ENCODE assay signal across 27 cellular contexts in genomic region chr1:26608895-26609294, GRCh38.
DNase-seq lines count a peak whose midpoint lies in the region; ATAC-seq, FAIRE-seq and TF ChIP-seq lines count a peak whose summit lies in the region.
"Had no signal": no experiment of that assay in that cellular context is flagged by ENCODE, and none has a peak within 500 bp of the region (broad histone marks: within the 10 kb centered on the region; RNA-seq: fewer than 3 reads in every experiment).

No MANE protein-coding gene starts in this region.

- H3K27me3 ChIP-seq in GM12878 (replicated peaks in 1 of 2; ENCODE audit: control insufficient read depth in 2 of 2, insufficient read depth in 2 of 2, low read length in 1 of 2), result no peaks in the 10 kb centered on the region
- peaks cover 13% of the 10 kb centered on the region for H3K27me3 ChIP-seq in foreskin keratinocyte
- H3K27me3 ChIP-seq in CD4-positive, alpha-beta T cell (ENCODE audit: control insufficient read depth, insufficient read depth, low read length), result no peaks in the 10 kb centered on the region
- H3K27me3 ChIP-seq: esophagus muscularis mucosa, Peyer's patch, uterus had no signal

- FAIRE-seq in GM12878 (lab: Jason Lieb, UNC), result no peak
- FAIRE-seq: bronchial epithelial cell, D721Med had no signal

- TF ChIP-seq EP300 in GM12878 (IDR thresholded peaks at IDR 0.05; ENCODE audit: borderline replicate concordance in 1 of 2, control insufficient read depth in 1 of 2, low read depth in 2 of 2, low read length in 2 of 2), result no peak

- ATAC-seq in GM12878 (no peak), foreskin keratinocyte (no peak), omental fat pad (ENCODE audit: low FRiP score) (no peak)
- ATAC-seq in stimulated activated memory B cell treated with anti-CD40 and anti-IgM and Interleukin-4, amounts not matched to agents 10 μg/mL and 1 μg/mL and 100 μg/mL, for 72 hours, result no peak
- no peak for ATAC-seq in CD4-positive, alpha-beta T cell (ENCODE audit: poor library complexity)

- no peak overlapping the region for H3K9ac ChIP-seq in GM12878 (ENCODE audit: control insufficient read depth, insufficient read depth, low read length)

- peak; percentile 49 for TF ChIP-seq RAD21 in GM12878 (IDR thresholded peaks at IDR 0.05; ENCODE audit: insufficient read depth, low read depth, low read length)

- no peak overlapping the region for H3K4me2 ChIP-seq in GM12878 (ENCODE audit: control insufficient read depth, insufficient read depth)

- WGBS in GM12878 (ENCODE audit: insufficient coverage, insufficient replicate concordance, low lambda C conversion rate, missing lambda C conversion rate), result 14% methylated on average over 4 of the region's 4 CpGs

- no peaks in the 10 kb centered on the region for H3K4me1 Mint-ChIP-seq in stimulated activated memory B cell treated with anti-CD40 and anti-IgM and Interleukin-4, amounts not matched to agents 10 μg/mL and 1 μg/mL and 100 μg/mL, for 72 hours
- H3K4me1 Mint-ChIP-seq in CD4-positive, alpha-beta T cell (ENCODE audit: low read depth), result no peaks in the 10 kb centered on the region

- SMC1A ChIA-PET in GM12878 (lab: Charles Lee; ENCODE audit: uncharacterized antibody, unreplicated experiment), result interaction anchor here (0.6 to 11.0 kb wide), 5 partner anchors 69 to 181 kb away, joined by 3 to 268 read pairs (median 4); partner anchors contain the start of gene PIGV

- no peaks in the 10 kb centered on the region for H4K20me1 ChIP-seq in GM12878 (ENCODE audit: control insufficient read depth, insufficient read depth)

- H3K9me3 ChIP-seq in GM12878 (replicated peaks; ENCODE audit: control insufficient read depth, insufficient read depth, low read length), result no peaks in the 10 kb centered on the region
- no peaks in the 10 kb centered on the region for H3K9me3 ChIP-seq in CD4-positive, alpha-beta T cell (ENCODE audit: control insufficient read depth, low read length)
- H3K9me3 ChIP-seq: esophagus muscularis mucosa, Peyer's patch, SJCRH30, uterus had no signal

- intact Hi-C loops in GM12878 (cut with micrococcal nuclease; ENCODE audit: unreplicated experiment), result no loop called here
- intact Hi-C loops in CD4-positive, alpha-beta T cell (cut with DNase I, micrococcal nuclease), result no loop called here

- H3K27ac Mint-ChIP-seq in stimulated activated memory B cell treated with anti-CD40 and anti-IgM and Interleukin-4, amounts not matched to agents 10 μg/mL and 1 μg/mL and 100 μg/mL, for 72 hours, result no peak overlapping the region
- no peak overlapping the region for H3K27ac Mint-ChIP-seq in CD4-positive, alpha-beta T cell
- H3K27ac Mint-ChIP-seq: activated T-cell treated with anti-CD3 and anti-CD28 coated beads, Interleukin-2, amount 50 U/mL, for 24 hours; T-helper 1 cell treated with Interleukin-12 subunit alpha and Interleukin-12 subunit beta and Interleukin-4 antibody, amounts not matched to agents 30 μg/mL and 1 μg/mL, for 36 hours had no signal

- H2AFZ ChIP-seq in GM12878 (ENCODE audit: control insufficient read depth, low read depth, low read length), result no peak overlapping the region

- H3K27ac ChIP-seq in GM12878 (ENCODE audit: control insufficient read depth, insufficient read depth) (no peak overlapping the region), foreskin keratinocyte (no peak overlapping the region)
- no peak overlapping the region for H3K27ac ChIP-seq in CD4-positive, alpha-beta T cell (ENCODE audit: low read depth, low read length)
- H3K27ac ChIP-seq: esophagus muscularis mucosa, Peyer's patch, SJCRH30, uterus had no signal

- no peaks in the 10 kb centered on the region for H3K79me2 ChIP-seq in GM12878 (ENCODE audit: control insufficient read depth, insufficient read depth, low read length)

- DNase-seq in AG10803 (ENCODE audit: low read depth), result peak; percentile 8
- peak; percentile 24 for DNase-seq in MV-4-11 (lab: John Stamatoyannopoulos, UW)
- DNase-seq in GM12878 (ENCODE audit: low read depth, low spot score), result no peak
- DNase-seq in foreskin keratinocyte, result no peak
- DNase-seq in DMS53 treated with DMSO at 0.1 percent for 48 hours (lab: John Stamatoyannopoulos, UW; ENCODE audit: unreplicated experiment), result no peak
- DNase-seq in omental fat pad (ENCODE audit: low spot score), result no peak
- DNase-seq in CD4-positive, alpha-beta T cell, result no peak
- DNase-seq: activated CD4-positive, alpha-beta T cell treated with anti-CD3 and anti-CD28 coated beads for 4 hours; activated CD8-positive, alpha-beta memory T cell treated with anti-CD3 and anti-CD28 coated beads for 24 hours; activated naive CD4-positive, alpha-beta T cell treated with Interleukin-2 at 50 U/mL for 16 hours; activated T-cell treated with anti-CD3 and anti-CD28 coated beads, Interleukin-2, amount 50 U/mL, for 24 hours; amniotic stem cell; cortex of kidney; EL; head of caudate nucleus; NCI-H446 treated with DMSO at 0.1 percent for 48 hours; Peyer's patch; retina; SJCRH30; stimulated activated CD4-positive, alpha-beta T cell treated with anti-CD3 and anti-CD28 coated beads, Interleukin-4, amount 100 ng/mL, for 1 hour; stimulated activated naive CD4-positive, alpha-beta T cell; uterus had no signal

- no TSS peak for BruUV-seq in GM12878 (replicated peaks; lab: Mats Ljungman, UMichigan)

- CTCF ChIA-PET in GM12878 (lab: Yijun Ruan, JAX), result interaction anchor here (0.7 to 14.6 kb wide), 7 partner anchors 7 to 180 kb away, joined by 3 to 450 read pairs (median 4); partner anchors contain the start of gene PIGV
- CTCF ChIA-PET in CD4-positive, alpha-beta T cell (lab: Charles Lee), result interaction anchor here (0.6 to 0.7 kb wide), 2 partner anchors 8 to 10 kb away, joined by 3 to 4 read pairs; no protein-coding TSS in a partner anchor

- H3K36me3 ChIP-seq in GM12878 (ENCODE audit: control insufficient read depth in 2 of 2, insufficient read depth in 2 of 2, low read length in 1 of 2), result no peaks in the 10 kb centered on the region
- H3K36me3 ChIP-seq: esophagus muscularis mucosa, Peyer's patch, SJCRH30, uterus had no signal

- TF ChIP-seq CTCF in AG10803 (conservative IDR thresholded peaks at IDR 0.05; ENCODE audit: low read length), result no peak; the same call in 1 of the 2 replicates
- peak in 1 of 3 experiments; percentile 35; a peak in 2 of 6 replicates for TF ChIP-seq CTCF in GM12878 (IDR thresholded peaks at IDR 0.05 in 2 of 3, conservative IDR thresholded peaks at IDR 0.05 in 1 of 3; ENCODE audit: control insufficient read depth in 2 of 3, extremely low read depth in 1 of 3, insufficient read depth in 1 of 3, low read depth in 3 of 3, low read length in 3 of 3)
- peak; percentile 24 for TF ChIP-seq CTCF in foreskin keratinocyte (conservative IDR thresholded peaks at IDR 0.05)
- no peak for TF ChIP-seq CTCF in omental fat pad (IDR thresholded peaks at IDR 0.05)
- no peak for TF ChIP-seq CTCF in CD4-positive, alpha-beta T cell (IDR thresholded peaks at IDR 0.05)

- in situ Hi-C loops in GM12878 (cut with MboI), result loop anchor here (5.0 kb wide), 2 partner anchors 178 to 268 kb away; partner anchors contain the start of gene PIGV

- TF ChIP-seq POLR2A in GM12878 (IDR thresholded peaks at IDR 0.05; ENCODE audit: low read depth, low read length), result no peak

- H3K36me3 Mint-ChIP-seq in stimulated activated memory B cell treated with anti-CD40 and anti-IgM and Interleukin-4, amounts not matched to agents 10 μg/mL and 1 μg/mL and 100 μg/mL, for 72 hours, result no peaks in the 10 kb centered on the region
- H3K36me3 Mint-ChIP-seq in CD4-positive, alpha-beta T cell (ENCODE audit: low read depth), result no peaks in the 10 kb centered on the region

- no peak overlapping the region for H3K4me3 ChIP-seq in AG10803 (ENCODE audit: low read length)
- H3K4me3 ChIP-seq in GM12878, result no peak overlapping the region
- H3K4me3 ChIP-seq: esophagus muscularis mucosa, Peyer's patch, SJCRH30, uterus had no signal

- H3K4me1 ChIP-seq in GM12878 (ENCODE audit: control insufficient read depth, insufficient read depth, low read length), result no peaks in the 10 kb centered on the region
- no peaks in the 10 kb centered on the region for H3K4me1 ChIP-seq in foreskin keratinocyte
- H3K4me1 ChIP-seq: Peyer's patch, SJCRH30, uterus had no signal

- no peak overlapping the region for H3K4me3 Mint-ChIP-seq in stimulated activated memory B cell treated with anti-CD40 and anti-IgM and Interleukin-4, amounts not matched to agents 10 μg/mL and 1 μg/mL and 100 μg/mL, for 72 hours
- no peak overlapping the region for H3K4me3 Mint-ChIP-seq in CD4-positive, alpha-beta T cell
- H3K4me3 Mint-ChIP-seq: activated T-cell treated with anti-CD3 and anti-CD28 coated beads, Interleukin-2, amount 50 U/mL, for 24 hours; T-helper 1 cell treated with Interleukin-12 subunit alpha and Interleukin-12 subunit beta and Interleukin-4 antibody, amounts not matched to agents 30 μg/mL and 1 μg/mL, for 36 hours had no signal

- no peaks in the 10 kb centered on the region for H3K9me3 Mint-ChIP-seq in stimulated activated memory B cell treated with anti-CD40 and anti-IgM and Interleukin-4, amounts not matched to agents 10 μg/mL and 1 μg/mL and 100 μg/mL, for 72 hours
- H3K9me3 Mint-ChIP-seq in CD4-positive, alpha-beta T cell, result no peaks in the 10 kb centered on the region
- H3K9me3 Mint-ChIP-seq: activated T-cell treated with anti-CD3 and anti-CD28 coated beads, Interleukin-2, amount 50 U/mL, for 24 hours; T-helper 1 cell treated with Interleukin-12 subunit alpha and Interleukin-12 subunit beta and Interleukin-4 antibody, amounts not matched to agents 30 μg/mL and 1 μg/mL, for 36 hours had no signal

- RAD21 ChIA-PET in GM12878 (lab: Charles Lee; ENCODE audit: unreplicated experiment), result interaction anchor here (0.7 to 13.9 kb wide), 6 partner anchors 10 to 256 kb away, joined by 3 to 262 read pairs (median 6); partner anchors contain the start of gene PIGV

- H3K27me3 Mint-ChIP-seq in stimulated activated memory B cell treated with anti-CD40 and anti-IgM and Interleukin-4, amounts not matched to agents 10 μg/mL and 1 μg/mL and 100 μg/mL, for 72 hours, result no peaks in the 10 kb centered on the region
- H3K27me3 Mint-ChIP-seq in CD4-positive, alpha-beta T cell, result no peaks in the 10 kb centered on the region
- H3K27me3 Mint-ChIP-seq: activated T-cell treated with anti-CD3 and anti-CD28 coated beads, Interleukin-2, amount 50 U/mL, for 24 hours had no signal

- POLR2A ChIA-PET in GM12878 (lab: Charles Lee), result interaction anchor here (0.7 kb wide), 3 partner anchors 18 to 180 kb away, joined by 4 to 5 read pairs (median 4); no protein-coding TSS in a partner anchor
- POLR2A ChIA-PET in CD4-positive, alpha-beta T cell (lab: Charles Lee), result no interaction called here

TF ChIP-seq in GM12878, 131 proteins besides CTCF, POLR2A, EP300 and RAD21:
- TF ChIP-seq IKZF2 (IDR thresholded peaks at IDR 0.05) (no peak), SMC3 (IDR thresholded peaks at IDR 0.05; ENCODE audit: borderline replicate concordance, low read length) (peak; percentile 46; the same call in 1 of the 2 replicates), MTA3 (IDR thresholded peaks at IDR 0.05; ENCODE audit: borderline replicate concordance, low read length) (no peak), NR2C1 (IDR thresholded peaks at IDR 0.05) (no peak), CREB1 (IDR thresholded peaks at IDR 0.05; ENCODE audit: low read depth) (no peak)
TF ChIP-seq in GM12878: peak in this region for 1.

Comparison
In these comparisons a context has a peak if more than half of its experiments do, and no peak if none do; other contexts are left out.
1. DNase-seq: peak in AG10803 (single experiment) and MV-4-11 (single experiment); none in GM12878 (single experiment), foreskin keratinocyte (0 of 2), DMS53 treated with DMSO at 0.1 percent for 48 hours (single experiment), omental fat pad (single experiment) and CD4-positive, alpha-beta T cell (0 of 10).